In genomic region chr9:129139233-129139992, GRCh38 we compare ENCODE assay signal across 8 cellular contexts. TPM values are rescaled to one million over a fixed set of nuclear protein-coding genes. Genes with fewer than 3 reads are reported as not detected.
DNase-seq lines count a peak whose midpoint lies in the region; ATAC-seq and TF ChIP-seq lines count a peak whose summit lies in the region.

No MANE protein-coding gene starts in this region.

- 1% methylated on average over 13 of the region's 13 CpGs for WGBS in aorta, 2 donors

- H3K27me3 Mint-ChIP-seq in Calu3 (ENCODE audit: unreplicated experiment) (no peaks in the 10 kb centered on the region), T-helper 17 cell (no peaks in the 10 kb centered on the region)

- TF ChIP-seq RAD21 in HCT116 (IDR thresholded peaks at IDR 0.05; ENCODE audit: low read depth): no peak

- H3K4me3 Mint-ChIP-seq in Calu3 (ENCODE audit: low read depth, unreplicated experiment): peak overlapping the region; percentile 71
- H3K4me3 Mint-ChIP-seq in T-helper 17 cell: peak overlapping the region; percentile 98

- no peaks in the 10 kb centered on the region for H4K20me1 ChIP-seq in HCT116 (ENCODE audit: insufficient read depth)

- peak overlapping the region; percentile 97 for H3K27ac Mint-ChIP-seq in Calu3 (ENCODE audit: unreplicated experiment)
- peak overlapping the region; percentile 97 for H3K27ac Mint-ChIP-seq in T-helper 17 cell

- peak overlapping the region; percentile 99 for H3K27ac ChIP-seq in HCT116 (ENCODE audit: low read depth, low read length)
- H3K27ac ChIP-seq in rectal smooth muscle tissue (ENCODE audit: low read depth, low read length): peak overlapping the region; percentile 100
- H3K27ac ChIP-seq in aorta (ENCODE audit: low read depth in 1 of 2, low read length in 2 of 2): peak overlapping the region; percentile 49 to 99

- intact Hi-C loops in Calu3 (cut with micrococcal nuclease; ENCODE audit: unreplicated experiment) (loop anchor here (1.0 to 10.0 kb wide), 3 partner anchors 477 to 635 kb away; no protein-coding TSS in a partner anchor), HCT116 (cut with micrococcal nuclease) (loop anchor here (1.0 to 5.0 kb wide), 5 partner anchors 349 to 651 kb away; no protein-coding TSS in a partner anchor), aorta (cut with DNase I) (loop anchor here (1.0 to 2.0 kb wide), 5 partner anchors 35 to 471 kb away; no protein-coding TSS in a partner anchor)

- ATAC-seq in HCT116 (peak; percentile 48), T-helper 17 cell (peak; percentile 71), aorta (ENCODE audit: low FRiP score) (peak; percentile 86)

- H3K4me2 ChIP-seq in HCT116 (ENCODE audit: low read length): peak overlapping the region; percentile 85

- H3K27me3 ChIP-seq in HCT116 (ENCODE audit: insufficient read depth, low read length): no peaks in the 10 kb centered on the region
- H3K27me3 ChIP-seq in rectal smooth muscle tissue (ENCODE audit: control insufficient read depth, insufficient read depth, low read length): no peaks in the 10 kb centered on the region
- no peaks in the 10 kb centered on the region for H3K27me3 ChIP-seq in aorta (ENCODE audit: control insufficient read depth in 1 of 2, insufficient read depth in 2 of 2, low read length in 1 of 2)

- H3K9me3 Mint-ChIP-seq in Calu3 (ENCODE audit: low read depth, unreplicated experiment): no peaks in the 10 kb centered on the region

- peak overlapping the region; percentile 60 to 69 for H3K4me3 ChIP-seq in HCT116 (replicated peaks in 1 of 2; ENCODE audit: low read depth in 1 of 2, low read length in 2 of 2)
- peak overlapping the region; percentile 85 for H3K4me3 ChIP-seq in rectal smooth muscle tissue (ENCODE audit: low read length)
- H3K4me3 ChIP-seq in aorta (ENCODE audit: low read length in 2 of 2): peak overlapping the region in 1 of 2 donors; percentile 38

- H3K36me3 Mint-ChIP-seq in Calu3 (ENCODE audit: insufficient read depth, unreplicated experiment): peaks cover 48% of the 10 kb centered on the region
- H3K36me3 Mint-ChIP-seq in T-helper 17 cell (ENCODE audit: low read depth): no peaks in the 10 kb centered on the region

- CTCF ChIA-PET in Calu3 (lab: Charles Lee) (interaction anchor here (0.6 to 3.1 kb wide), 16 partner anchors 8 to 587 kb away, joined by 3 to 19 read pairs (median 4); partner anchors contain the start of genes IER5L and NTMT1), HCT116 (lab: Charles Lee) (interaction anchor here (0.7 to 6.0 kb wide), 29 partner anchors 8 to 638 kb away, joined by 3 to 77 read pairs (median 5); partner anchors contain the start of genes C9orf50, IER5L, NTMT1 and SH3GLB2)

- peak overlapping the region; percentile 87 for H3K9ac ChIP-seq in HCT116 (ENCODE audit: low read length)
- H3K9ac ChIP-seq in rectal smooth muscle tissue (ENCODE audit: low read length): peak overlapping the region; percentile 42

- H3K36me3 ChIP-seq in HCT116 (ENCODE audit: control insufficient read depth in 1 of 2, insufficient read depth in 2 of 2, low read length in 2 of 2): peaks cover 4 to 23% of the 10 kb centered on the region in 2 experiments; a peak in 2 of 4 replicates
- H3K36me3 ChIP-seq in rectal smooth muscle tissue (ENCODE audit: control insufficient read depth, insufficient read depth, low read length): peaks cover 10% of the 10 kb centered on the region
- no peaks in the 10 kb centered on the region for H3K36me3 ChIP-seq in aorta (ENCODE audit: control insufficient read depth in 1 of 2, insufficient read depth in 2 of 2, low read length in 1 of 2)

- no peak overlapping the region for H2AFZ ChIP-seq in HCT116 (ENCODE audit: low read depth, low read length, poor library complexity, severe bottlenecking)

- peak; percentile 80 for TF ChIP-seq CTCF in Calu3 (IDR thresholded peaks at IDR 0.05; ENCODE audit: unreplicated experiment)
- peak in 2 of 3 experiments; percentile 76 to 92; a peak in 4 of 6 replicates for TF ChIP-seq CTCF in HCT116 (IDR thresholded peaks at IDR 0.05 in 2 of 3, conservative IDR thresholded peaks at IDR 0.05 in 1 of 3; ENCODE audit: borderline replicate concordance in 1 of 3, insufficient read depth in 1 of 3, low read depth in 2 of 3, low read length in 2 of 3)

- DNase-seq in Calu3 (peak; percentile 75), HCT116 (ENCODE audit: low read depth, low spot score) (peak; percentile 71), NCI-H1694 treated with DMSO at 0.1 percent for 48 hours (lab: John Stamatoyannopoulos, UW) (peak; percentile 83), T-helper 17 cell (peak; percentile 37 to 69 (median 51)), anterior cingulate cortex (lab: John Stamatoyannopoulos, UW) (peak in 56 of 58 donors; percentile 22 to 88 (median 67)), hepatic stellate cell (ENCODE audit: low spot score) (peak; percentile 80), aorta (peak in 1 of 2 donors; percentile 87)

- peaks cover 37% of the 10 kb centered on the region for H3K79me2 ChIP-seq in HCT116 (ENCODE audit: insufficient read depth, low read length)

- H3K9me3 ChIP-seq in HCT116 (ENCODE audit: control insufficient read depth in 1 of 2, insufficient read depth in 1 of 2, low read depth in 1 of 2, low read length in 2 of 2) (no peaks in the 10 kb centered on the region), T-helper 17 cell (ENCODE audit: control insufficient read depth, low read length, poor library complexity, severe bottlenecking) (no peaks in the 10 kb centered on the region), aorta (ENCODE audit: control insufficient read depth, low read length) (no peaks in the 10 kb centered on the region)

- peaks cover 39 to 67% of the 10 kb centered on the region in 2 experiments for H3K4me1 ChIP-seq in HCT116 (ENCODE audit: control insufficient read depth in 1 of 2, insufficient read depth in 2 of 2, low read length in 2 of 2)
- H3K4me1 ChIP-seq in rectal smooth muscle tissue (ENCODE audit: control insufficient read depth, insufficient read depth, low read length): peaks cover 56% of the 10 kb centered on the region
- peaks cover 0 to 4% of the 10 kb centered on the region in 2 donors for H3K4me1 ChIP-seq in aorta (ENCODE audit: control insufficient read depth in 1 of 2, insufficient read depth in 2 of 2, low read length in 2 of 2)

- H3K9me2 ChIP-seq in HCT116 (ENCODE audit: insufficient read depth): no peaks in the 10 kb centered on the region

- POLR2A ChIA-PET in HCT116 (lab: Charles Lee): interaction anchor here (0.7 to 2.8 kb wide), 17 partner anchors 8 to 598 kb away, joined by 3 to 26 read pairs (median 3); partner anchors contain the start of genes IER5L, NTMT1 and PTPA

- BruUV-seq in Calu3 (replicated peaks; lab: Mats Ljungman, UMichigan): no TSS peak
- BruUV-seq in HCT116 (replicated peaks; lab: Mats Ljungman, UMichigan): TSS peak; percentile 92

- TF ChIP-seq POLR2A in HCT116 (IDR thresholded peaks at IDR 0.05; ENCODE audit: borderline replicate concordance, extremely low read depth, insufficient read depth, insufficient read length): peak; percentile 18

- H3K4me1 Mint-ChIP-seq in Calu3 (ENCODE audit: low read depth, unreplicated experiment) (peaks cover 25% of the 10 kb centered on the region), T-helper 17 cell (peaks cover 18% of the 10 kb centered on the region)

- RAD21 ChIA-PET in HCT116 (lab: Charles Lee; ENCODE audit: low non-redundant PET in 1 of 2, low total read pairs in 2 of 2, uncharacterized antibody in 2 of 2, unreplicated experiment in 2 of 2): interaction anchor here (0.6 to 1.6 kb wide), 13 partner anchors 8 to 487 kb away, joined by 3 to 9 read pairs (median 3); partner anchors contain the start of genes NTMT1 (in 2 of the 2) and IER5L (in 1 of the 2)

TF ChIP-seq in HCT116, 20 proteins besides CTCF, POLR2A, EP300 and RAD21:
- TF ChIP-seq EGR1 (IDR thresholded peaks at IDR 0.05; ENCODE audit: low read depth) (no peak), TCF7L2 (IDR thresholded peaks at IDR 0.05; ENCODE audit: borderline replicate concordance, extremely low read depth, insufficient read depth, insufficient read length) (peak; percentile 6)

RNA-seq across cellular contexts. Expression of gene PTPA, which starts 28.2 kb away (rescaled TPM):
- 76.2 and 83.3 TPM in 2 replicates for total RNA-seq in Calu3 (2022)
- total RNA-seq in HCT116 (2021; ENCODE audit: unreplicated experiment): 177 TPM
- polyA plus RNA-seq in HCT116 (2012): 168 and 172 TPM in 2 replicates
- 10 to 100 TPM; 49.8 to 50.0 TPM for total RNA-seq in T-helper 17 cell
- 100 to 1,000 TPM in 1 of 2 donors, 10 to 100 TPM in 1; 80.3 to 156 TPM for total RNA-seq in aorta
- 10 to 100 TPM; 60.6 to 73.2 TPM for polyA plus RNA-seq in aorta

RNA-seq across cellular contexts. Expression of gene CRAT, which starts 28.8 kb away (rescaled TPM):
- total RNA-seq in Calu3 (2022): 7.1 and 9.2 TPM in 2 replicates
- 29.0 TPM for total RNA-seq in HCT116 (2021; ENCODE audit: unreplicated experiment)
- polyA plus RNA-seq in HCT116 (2012): 29.3 and 32.2 TPM in 2 replicates
- 10 to 100 TPM; 12.9 to 23.3 TPM for total RNA-seq in T-helper 17 cell
- 10 to 100 TPM; 42.0 to 48.4 TPM for total RNA-seq in aorta
- 10 to 100 TPM; 26.8 to 51.1 TPM for polyA plus RNA-seq in aorta

RNA-seq across cellular contexts. Expression of gene IER5L, which starts 38.6 kb away (rescaled TPM):
- 53.1 and 60.3 TPM in 2 replicates for total RNA-seq in Calu3 (2022)
- 195 TPM for total RNA-seq in HCT116 (2021; ENCODE audit: unreplicated experiment)
- polyA plus RNA-seq in HCT116 (2012): 89.2 and 104 TPM in 2 replicates
- total RNA-seq in T-helper 17 cell: 1 to 10 TPM; 2.4 to 3.1 TPM
- total RNA-seq in aorta: 10 to 100 TPM; 28.3 to 66.9 TPM
- polyA plus RNA-seq in aorta: 10 to 100 TPM in 1 of 2 donors, 1 to 10 TPM in 1; 8.8 to 37.2 TPM

RNA-seq across cellular contexts. Expression of gene DOLPP1, which starts 58.5 kb away (rescaled TPM):
- total RNA-seq in Calu3 (2022) (14.4 and 16.1 TPM in 2 replicates), HCT116 (2021; ENCODE audit: unreplicated experiment) (17.4 TPM), T-helper 17 cell (1 to 10 TPM; 5.3 to 8.0 TPM), aorta (1 to 10 TPM; 4.0 to 5.1 TPM)
- 12.6 and 13.4 TPM in 2 replicates for polyA plus RNA-seq in HCT116 (2012)
- 1 to 10 TPM; 2.1 to 4.9 TPM for polyA plus RNA-seq in aorta

Comparison
In these comparisons a context has a peak if more than half of its experiments do, and no peak if none do; other contexts are left out.
1. RNA of gene IER5L, which starts 38.6 kb away (total RNA-seq): 195 TPM in HCT116 (single experiment), 28.3 to 66.9 TPM in aorta and 53.1 to 60.3 TPM in Calu3; 2.4 to 3.1 TPM in T-helper 17 cell; every median in the first group is over 4 times any median in the second.
2. Peak in every context shown above with its lines, with median percentiles within 50 percentile points of each other: ATAC-seq and H3K27ac ChIP-seq.